35 cellular contexts compared by ENCODE assay signal in the genomic region with DNA sequence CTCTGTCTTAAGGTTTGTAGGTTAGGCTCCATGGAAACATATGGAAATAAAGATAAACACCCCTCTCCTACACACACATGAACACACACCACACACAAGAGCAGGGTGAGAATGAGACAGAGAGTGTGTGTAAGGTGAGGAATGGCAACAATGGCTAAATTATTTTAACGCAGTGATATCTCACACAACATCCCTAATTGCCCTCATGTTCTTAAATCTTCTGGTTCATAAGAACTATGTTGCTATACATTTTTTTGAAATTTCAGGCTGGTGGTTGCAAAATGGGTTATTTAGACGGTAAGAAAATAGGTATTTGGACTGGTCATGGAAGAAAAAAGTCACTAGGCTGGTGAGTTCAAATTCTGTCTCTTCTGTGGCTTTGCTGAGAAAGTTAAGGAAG.
"Had no signal": no experiment of that assay in that cellular context is flagged by ENCODE, and none has a peak within 500 bp of the region (broad histone marks: within the 10 kb centered on the region; RNA-seq: fewer than 3 reads in every experiment).

No MANE protein-coding gene starts in this region.

- H3K27me3 ChIP-seq: adrenal gland, body of pancreas, brain microvascular endothelial cell, breast epithelium had no signal

- H3K27me3 Mint-ChIP-seq: activated B cell treated with CpG ODN at 0.5 μM for 24 hours; activated CD4-positive, alpha-beta memory T cell treated with anti-CD3 and anti-CD28 coated beads for 36 hours; activated CD4-positive, alpha-beta T cell treated with anti-CD3 and anti-CD28 coated beads, Interleukin-2, amount 10 ng/mL, durations not matched to agents 24 days and 14 days; activated CD8-positive, alpha-beta T cell treated with anti-CD3 and anti-CD28 coated beads for 36 hours; activated naive CD8-positive, alpha-beta T cell treated with anti-CD3 and anti-CD28 coated beads for 36 hours; activated T-helper 17 cell treated with anti-CD3 and anti-CD28 coated beads, Interleukin-2, amount 50 U/mL, for 72 hours had no signal

- H3K27ac Mint-ChIP-seq: activated B cell treated with CpG ODN at 0.5 μM for 24 hours; activated CD4-positive, alpha-beta memory T cell treated with anti-CD3 and anti-CD28 coated beads for 36 hours; activated CD4-positive, alpha-beta T cell treated with anti-CD3 and anti-CD28 coated beads, Interleukin-2, amount 10 ng/mL, durations not matched to agents 24 days and 14 days; activated CD8-positive, alpha-beta T cell treated with anti-CD3 and anti-CD28 coated beads for 36 hours; activated naive CD4-positive, alpha-beta T cell treated with anti-CD3 and anti-CD28 coated beads for 36 hours; activated naive CD4-positive, alpha-beta T cell treated with anti-CD3 and anti-CD28 coated beads, Interleukin-2, amount 50 U/mL, for 72 hours; activated naive CD8-positive, alpha-beta T cell treated with anti-CD3 and anti-CD28 coated beads for 36 hours; activated T-cell treated with anti-CD3 and anti-CD28 coated beads, Interleukin-2, amount 50 U/mL, for 72 hours; activated T-helper 1 cell treated with anti-CD3 and anti-CD28 coated beads, Interleukin-12 subunit alpha, Interleukin-12 subunit beta, Interleukin-2, Interleukin-4 antibody, amounts not matched to agents 30 ng/mL and 10 ng/mL and 1 ng/mL, durations not matched to agents 14 hours and 24 hours and 36 hours; activated T-helper 17 cell treated with anti-CD3 and anti-CD28 coated beads, Interleukin-2, amount 50 U/mL, for 72 hours; T-helper 1 cell treated with Interleukin-12 subunit alpha and Interleukin-12 subunit beta and Interleukin-4 antibody, amounts not matched to agents 30 μg/mL and 1 μg/mL, for 36 hours; T-helper 2 cell treated with Interferon-gamma antibody and Interleukin-4, amounts not matched to agents 5 μg/mL and 100 μg/mL, for 36 hours had no signal

- H3K36me3 Mint-ChIP-seq: activated CD4-positive, alpha-beta memory T cell treated with anti-CD3 and anti-CD28 coated beads for 36 hours; activated naive CD8-positive, alpha-beta T cell treated with anti-CD3 and anti-CD28 coated beads for 36 hours had no signal

- H3K27ac ChIP-seq: adrenal gland, body of pancreas, brain microvascular endothelial cell, breast epithelium, VCaP had no signal

- H3K4me3 ChIP-seq: adrenal gland, body of pancreas, breast epithelium had no signal

- H3K9me3 ChIP-seq: adrenal gland, body of pancreas had no signal

- H3K4me1 ChIP-seq: adrenal gland, body of pancreas, breast epithelium had no signal

- DNase-seq: activated B cell treated with CpG ODN at 0.5 μM for 24 hours; activated CD4-positive, alpha-beta memory T cell treated with anti-CD3 and anti-CD28 coated beads for 36 hours; activated CD4-positive, alpha-beta T cell treated with anti-CD3 and anti-CD28 coated beads for 4 hours; activated CD4-positive, alpha-beta T cell treated with anti-CD3 and anti-CD28 coated beads, Interleukin-2, amount 10 ng/mL, durations not matched to agents 24 days and 14 days; activated CD4-positive, alpha-beta T cell treated with anti-CD3 and anti-CD28 coated beads, Interleukin-2, amount 50 U/mL, for 1 hour; activated CD4-positive, alpha-beta T cell treated with anti-CD3 and anti-CD28 coated beads, Interleukin-2, amount 50 U/mL, for 4 hours; activated CD4-positive, CD25-positive, alpha-beta regulatory T cell treated with anti-CD3 and anti-CD28 coated beads, Interleukin-2, amount 50 U/mL, for 72 hours; activated CD8-positive, alpha-beta memory T cell treated with anti-CD3 and anti-CD28 coated beads, Interleukin-2, amount 50 U/mL, for 4 hours; activated CD8-positive, alpha-beta T cell treated with anti-CD3 and anti-CD28 coated beads for 36 hours; activated effector memory CD4-positive, alpha-beta T cell treated with anti-CD3 and anti-CD28 coated beads, Interleukin-2, amount 50 U/mL, for 16 hours; activated gamma-delta T cell treated with Interleukin-2 at 50 U/mL for 16 hours; activated naive CD4-positive, alpha-beta T cell; activated naive CD4-positive, alpha-beta T cell treated with anti-CD3 and anti-CD28 coated beads for 36 hours; activated naive CD4-positive, alpha-beta T cell treated with anti-CD3 and anti-CD28 coated beads, Interleukin-2, amount 50 U/mL, for 16 hours; activated naive CD8-positive, alpha-beta T cell treated with anti-CD3 and anti-CD28 coated beads for 36 hours; activated T-cell treated with anti-CD3 and anti-CD28 coated beads for 4 hours; activated T-cell treated with anti-CD3 and anti-CD28 coated beads, Interleukin-2, amount 50 U/mL, for 1 hour; activated T-cell treated with anti-CD3 and anti-CD28 coated beads, Interleukin-2, amount 50 U/mL, for 4 hours; activated T-cell treated with anti-CD3 and anti-CD28 coated beads, Interleukin-2, amount 50 U/mL, for 72 hours; adrenal gland; amniotic stem cell; aorta; body of pancreas; brain microvascular endothelial cell; central memory CD4-positive, alpha-beta T cell; T-helper 1 cell; T-helper 2 cell; T-helper 9 cell had no signal

- ATAC-seq: activated CD8-positive, alpha-beta T cell treated with anti-CD3 and anti-CD28 coated beads for 36 hours; activated naive CD4-positive, alpha-beta T cell treated with anti-CD3 and anti-CD28 coated beads, Interleukin-2, amount 50 U/mL, for 72 hours; activated T-cell treated with anti-CD3 and anti-CD28 coated beads, Interleukin-2, amount 50 U/mL, for 4 hours; activated T-cell treated with anti-CD3 and anti-CD28 coated beads, Interleukin-2, amount 50 U/mL, for 72 hours; activated T-helper 17 cell treated with anti-CD3 and anti-CD28 coated beads, Interleukin-2, amount 50 U/mL, for 72 hours; body of pancreas had no signal

- H3K36me3 ChIP-seq: adrenal gland, brain microvascular endothelial cell, breast epithelium had no signal

- H3K4me3 Mint-ChIP-seq: activated B cell treated with CpG ODN at 0.5 μM for 24 hours; activated CD4-positive, alpha-beta memory T cell treated with anti-CD3 and anti-CD28 coated beads for 36 hours; activated CD4-positive, alpha-beta T cell treated with anti-CD3 and anti-CD28 coated beads, Interleukin-2, amount 10 ng/mL, durations not matched to agents 24 days and 14 days; activated CD8-positive, alpha-beta T cell treated with anti-CD3 and anti-CD28 coated beads for 36 hours; activated naive CD4-positive, alpha-beta T cell treated with anti-CD3 and anti-CD28 coated beads for 36 hours; activated naive CD8-positive, alpha-beta T cell treated with anti-CD3 and anti-CD28 coated beads for 36 hours; activated T-cell treated with anti-CD3 and anti-CD28 coated beads, Interleukin-2, amount 50 U/mL, for 4 hours; activated T-cell treated with anti-CD3 and anti-CD28 coated beads, Interleukin-2, amount 50 U/mL, for 72 hours; activated T-helper 1 cell treated with anti-CD3 and anti-CD28 coated beads, Interleukin-12 subunit alpha, Interleukin-12 subunit beta, Interleukin-2, Interleukin-4 antibody, amounts not matched to agents 30 ng/mL and 10 ng/mL and 1 ng/mL, durations not matched to agents 14 hours and 24 hours and 36 hours; activated T-helper 17 cell treated with anti-CD3 and anti-CD28 coated beads, Interleukin-2, amount 50 U/mL, for 72 hours; T-helper 1 cell treated with Interleukin-12 subunit alpha and Interleukin-12 subunit beta and Interleukin-4 antibody, amounts not matched to agents 30 μg/mL and 1 μg/mL, for 36 hours; T-helper 2 cell treated with Interferon-gamma antibody and Interleukin-4, amounts not matched to agents 5 μg/mL and 100 μg/mL, for 36 hours had no signal

- H3K4me1 Mint-ChIP-seq: activated B cell treated with CpG ODN at 0.5 μM for 24 hours; activated CD4-positive, alpha-beta T cell treated with anti-CD3 and anti-CD28 coated beads, Interleukin-2, amount 10 ng/mL, durations not matched to agents 24 days and 14 days; activated naive CD8-positive, alpha-beta T cell treated with anti-CD3 and anti-CD28 coated beads for 36 hours; activated T-helper 17 cell treated with anti-CD3 and anti-CD28 coated beads, Interleukin-2, amount 50 U/mL, for 72 hours had no signal
